In genomic region chr6:13404115-13404891, GRCh38 we compare ENCODE assay signal across 10 cellular contexts.
DNase-seq lines count a peak whose midpoint lies in the region; FAIRE-seq and TF ChIP-seq lines count a peak whose summit lies in the region.
"Had no signal": no experiment of that assay in that cellular context is flagged by ENCODE, and none has a peak within 500 bp of the region (broad histone marks: within the 10 kb centered on the region; RNA-seq: fewer than 3 reads in every experiment).

No MANE protein-coding gene starts in this region.

- FAIRE-seq in endothelial cell of umbilical vein (lab: Jason Lieb, UNC): peak; percentile 87

- POLR2A ChIA-PET in endothelial cell of umbilical vein (lab: Charles Lee): interaction anchor here (0.6 kb wide), 1 partner anchor 118 kb away, joined by 4 read pairs; no protein-coding TSS in a partner anchor

- H3K4me1 ChIP-seq in endothelial cell of umbilical vein (ENCODE audit: control insufficient read depth, extremely low read depth, insufficient read depth, low read length): peaks cover 24% of the 10 kb centered on the region

- no peaks in the 10 kb centered on the region for H4K20me1 ChIP-seq in endothelial cell of umbilical vein (replicated peaks; ENCODE audit: control insufficient read depth, extremely low read depth, insufficient read depth, low read length)

- H3K36me3 ChIP-seq in endothelial cell of umbilical vein (ENCODE audit: control insufficient read depth in 2 of 2, extremely low read depth in 1 of 2, insufficient read depth in 2 of 2, low read length in 2 of 2) (no peaks in the 10 kb centered on the region), H7 (replicated peaks; ENCODE audit: control insufficient read depth, insufficient read depth, low read length) (no peaks in the 10 kb centered on the region)

- H3K4me3 ChIP-seq in AG10803 (ENCODE audit: low read length) (no peak overlapping the region), endothelial cell of umbilical vein (replicated peaks in 1 of 3; ENCODE audit: insufficient read depth in 1 of 3, low read depth in 1 of 3, low read length in 3 of 3) (peak overlapping the region in 1 of 3 experiments; percentile 5), H7 (ENCODE audit: insufficient read depth, low read depth, low read length) (no peak overlapping the region)

- intact Hi-C loops in endothelial cell of umbilical vein (cut with micrococcal nuclease): loop anchor here (1.0 kb wide), 2 partner anchors 9 to 18 kb away; no protein-coding TSS in a partner anchor

- peak overlapping the region; percentile 57 for H3K27ac ChIP-seq in endothelial cell of umbilical vein (ENCODE audit: insufficient read depth, low read depth, low read length)

- H3K79me2 ChIP-seq in endothelial cell of umbilical vein (ENCODE audit: control insufficient read depth, insufficient read depth, low read length): no peaks in the 10 kb centered on the region

- CTCF ChIA-PET in endothelial cell of umbilical vein (lab: Charles Lee): interaction anchor here (0.8 to 2.4 kb wide), 5 partner anchors 9 to 171 kb away, joined by 3 to 10 read pairs (median 3); no protein-coding TSS in a partner anchor

- dilution Hi-C loops in endothelial cell of umbilical vein (cut with MboI; ENCODE audit: extremely low pct_ligation_motif_present, low sequenced_read_pairs): no loop called here

- TF ChIP-seq CTCF in AG10803 (conservative IDR thresholded peaks at IDR 0.05; ENCODE audit: low read length): no peak
- no peak for TF ChIP-seq CTCF in endothelial cell of umbilical vein (IDR thresholded peaks at IDR 0.05; ENCODE audit: extremely low read depth in 1 of 2, insufficient read depth in 1 of 2, low read depth in 1 of 2, low read length in 2 of 2)

- peak overlapping the region; percentile 58 for H3K4me2 ChIP-seq in endothelial cell of umbilical vein (ENCODE audit: insufficient read depth, low read length)

- no peaks in the 10 kb centered on the region for H3K9me3 ChIP-seq in endothelial cell of umbilical vein (replicated peaks; ENCODE audit: control insufficient read depth, insufficient read depth, low read length)

- TF ChIP-seq POLR2A in endothelial cell of umbilical vein (IDR thresholded peaks at IDR 0.05; ENCODE audit: low read depth, low read length): no peak

- DNase-seq in AG10803 (ENCODE audit: low read depth): peak; percentile 54
- peak; percentile 86 for DNase-seq in MV-4-11 (lab: John Stamatoyannopoulos, UW)
- peak; percentile 83 for DNase-seq in endothelial cell of umbilical vein (ENCODE audit: low read depth, low spot score)
- DNase-seq in myocyte (ENCODE audit: low read depth): peak; percentile 24
- no peak for DNase-seq in NCI-H2171 treated with DMSO at 0.1 percent for 48 hours (lab: John Stamatoyannopoulos, UW)
- no peak for DNase-seq in NCI-H146 (lab: John Stamatoyannopoulos, UW)
- DNase-seq in H7: no peak
- no peak for DNase-seq in NCI-H526 treated with DMSO at 0.1 percent for 48 hours (lab: John Stamatoyannopoulos, UW)
- DNase-seq: CD4-positive, CD25-positive, alpha-beta regulatory T cell; H9 had no signal

- H3K27me3 ChIP-seq in endothelial cell of umbilical vein (ENCODE audit: control insufficient read depth in 2 of 2, insufficient read depth in 2 of 2, low read length in 2 of 2) (no peaks in the 10 kb centered on the region), H7 (ENCODE audit: control insufficient read depth, insufficient read depth, low read length) (no peaks in the 10 kb centered on the region)

- H3K9ac ChIP-seq in endothelial cell of umbilical vein (replicated peaks; ENCODE audit: extremely low read depth, insufficient read depth, low read length): peak overlapping the region; percentile 32

- H2AFZ ChIP-seq in endothelial cell of umbilical vein (ENCODE audit: low read depth, low read length): peak overlapping the region; percentile 18

- no peaks in the 10 kb centered on the region for H3K9me1 ChIP-seq in endothelial cell of umbilical vein (replicated peaks; ENCODE audit: control insufficient read depth, extremely low read depth, insufficient read depth, low read length)

- BruUV-seq in endothelial cell of umbilical vein (replicated peaks; lab: Mats Ljungman, UMichigan): TSS peak; percentile 42

TF ChIP-seq in endothelial cell of umbilical vein, 7 proteins besides CTCF, POLR2A, EP300 and RAD21:
- TF ChIP-seq FOS (IDR thresholded peaks at IDR 0.05; ENCODE audit: borderline replicate concordance, insufficient read depth, low read length) (peak; percentile 54), GATA2 (IDR thresholded peaks at IDR 0.05; ENCODE audit: insufficient read depth, insufficient read length, low read depth, low read length) (peak; percentile 17), JUN (IDR thresholded peaks at IDR 0.05; ENCODE audit: borderline replicate concordance, insufficient read depth, insufficient read length, low read depth) (no peak)

Comparison
In these comparisons a context has a peak if more than half of its experiments do, and no peak if none do; other contexts are left out.
1. DNase-seq: peak in AG10803 (single experiment), MV-4-11 (single experiment), endothelial cell of umbilical vein (single experiment) and myocyte (single experiment); none in NCI-H2171 treated with DMSO at 0.1 percent for 48 hours (single experiment), NCI-H146 (single experiment), H7 (single experiment) and NCI-H526 treated with DMSO at 0.1 percent for 48 hours (single experiment).